17 cellular contexts compared by ENCODE assay signal in genomic region chr5:78592735-78593386, GRCh38. TPM values are rescaled to one million over a fixed set of nuclear protein-coding genes. Genes with fewer than 3 reads are reported as not detected.
DNase-seq lines count a peak whose midpoint lies in the region; ATAC-seq and TF ChIP-seq lines count a peak whose summit lies in the region.
"Had no signal": no experiment of that assay in that cellular context is flagged by ENCODE, and none has a peak within 500 bp of the region (broad histone marks: within the 10 kb centered on the region; RNA-seq: fewer than 3 reads in every experiment).

No MANE protein-coding gene starts in this region.

- peaks cover 6% of the 10 kb centered on the region for H4K20me1 ChIP-seq in smooth muscle cell (ENCODE audit: low read depth)
- H4K20me1 ChIP-seq: BLaER1 treated with 17β-estradiol and CSF1 and Interleukin-3, amounts not matched to agents 10 nM and 100 nM had no signal

- ATAC-seq in natural killer cell, result no peak
- ATAC-seq: activated CD8-positive, alpha-beta T cell treated with anti-CD3 and anti-CD28 coated beads for 36 hours; left lung had no signal

- H3F3A ChIP-seq in smooth muscle cell (ENCODE audit: low read depth), result peaks cover 36% of the 10 kb centered on the region

- no peaks in the 10 kb centered on the region for H3K27me3 ChIP-seq in smooth muscle cell (ENCODE audit: low read depth)
- H3K27me3 ChIP-seq: BLaER1 treated with 17β-estradiol and CSF1 and Interleukin-3, amounts not matched to agents 10 nM and 100 nM; left lung had no signal

- H3K27me3 Mint-ChIP-seq in chondrocyte (ENCODE audit: low read depth) (no peaks in the 10 kb centered on the region), nephron progenitor cell (ENCODE audit: low read depth, poor library complexity) (no peaks in the 10 kb centered on the region), natural killer cell (ENCODE audit: low read depth in 2 of 2) (peaks cover 9 to 43% of the 10 kb centered on the region in 2 donors)

- H3K4me3 Mint-ChIP-seq in chondrocyte (ENCODE audit: unreplicated experiment) (no peak overlapping the region), nephron progenitor cell (no peak overlapping the region), natural killer cell (no peak overlapping the region)
- H3K4me3 Mint-ChIP-seq: activated CD8-positive, alpha-beta T cell treated with anti-CD3 and anti-CD28 coated beads for 36 hours had no signal

- H3K27ac Mint-ChIP-seq in chondrocyte (ENCODE audit: unreplicated experiment) (peak overlapping the region; percentile 72), nephron progenitor cell (peak overlapping the region; percentile 97), natural killer cell (no peak overlapping the region)
- H3K27ac Mint-ChIP-seq: activated CD8-positive, alpha-beta T cell treated with anti-CD3 and anti-CD28 coated beads for 36 hours; activated T-helper 2 cell treated with anti-CD3 and anti-CD28 coated beads, Interferon-gamma antibody, Interleukin-2, Interleukin-4, amounts not matched to agents 10 μg/mL and 5 μg/mL and 100 μg/mL, durations not matched to agents 14 hours and 24 hours and 36 hours had no signal

- H3K36me3 Mint-ChIP-seq in chondrocyte (ENCODE audit: low read depth) (peaks cover 5% of the 10 kb centered on the region), nephron progenitor cell (ENCODE audit: low read depth) (peaks cover 79% of the 10 kb centered on the region), natural killer cell (no peaks in the 10 kb centered on the region)

- H3K27ac ChIP-seq in smooth muscle cell (ENCODE audit: low read depth), result no peak overlapping the region
- H3K27ac ChIP-seq: left lung, SK-N-MC had no signal

- H3K9ac ChIP-seq in smooth muscle cell (ENCODE audit: low read depth), result no peak overlapping the region
- H3K9ac ChIP-seq: BLaER1 treated with 17β-estradiol and CSF1 and Interleukin-3, amounts not matched to agents 10 nM and 100 nM had no signal

- H3K36me3 ChIP-seq in smooth muscle cell (ENCODE audit: low read depth), result no peaks in the 10 kb centered on the region
- H3K36me3 ChIP-seq: left lung had no signal

- H2AFZ ChIP-seq in smooth muscle cell (ENCODE audit: low read depth), result no peak overlapping the region

- peaks cover 87% of the 10 kb centered on the region for H3K4me1 Mint-ChIP-seq in chondrocyte (ENCODE audit: low read depth)
- H3K4me1 Mint-ChIP-seq in nephron progenitor cell, result peaks cover 71% of the 10 kb centered on the region
- H3K4me1 Mint-ChIP-seq in natural killer cell, result no peaks in the 10 kb centered on the region

- no peaks in the 10 kb centered on the region for H3K9me3 Mint-ChIP-seq in chondrocyte (ENCODE audit: low read depth)
- H3K9me3 Mint-ChIP-seq in nephron progenitor cell, result peaks cover 26% of the 10 kb centered on the region
- no peaks in the 10 kb centered on the region for H3K9me3 Mint-ChIP-seq in natural killer cell
- H3K9me3 Mint-ChIP-seq: activated CD8-positive, alpha-beta T cell treated with anti-CD3 and anti-CD28 coated beads for 36 hours; activated T-helper 2 cell treated with anti-CD3 and anti-CD28 coated beads, Interferon-gamma antibody, Interleukin-2, Interleukin-4, amounts not matched to agents 10 μg/mL and 5 μg/mL and 100 μg/mL, durations not matched to agents 14 hours and 24 hours and 36 hours had no signal

- intact Hi-C loops in natural killer cell (cut with micrococcal nuclease), result no loop called here

- H3K9me3 ChIP-seq in smooth muscle cell (replicated peaks; ENCODE audit: low read depth), result no peaks in the 10 kb centered on the region
- H3K9me3 ChIP-seq: BLaER1 treated with 17β-estradiol and CSF1 and Interleukin-3, amounts not matched to agents 10 nM and 100 nM; left lung had no signal

- DNase-seq in DMS53 treated with DMSO at 0.1 percent for 48 hours (lab: John Stamatoyannopoulos, UW; ENCODE audit: unreplicated experiment) (peak; percentile 44), LHCN-M2 (ENCODE audit: low read depth) (peak; percentile 36), chondrocyte (ENCODE audit: low spot score) (no peak), nephron progenitor cell (no peak), natural killer cell (no peak), smooth muscle cell (lab: John Stamatoyannopoulos, UW; ENCODE audit: unreplicated experiment) (no peak)
- no peak for DNase-seq in activated effector memory CD4-positive, alpha-beta T cell treated with anti-CD3 and anti-CD28 coated beads, Interleukin-2, amount 50 U/mL, for 16 hours
- DNase-seq: activated CD8-positive, alpha-beta T cell treated with anti-CD3 and anti-CD28 coated beads for 36 hours; aorta; DND-41; left lung; NCI-H2171 treated with DMSO at 0.1 percent for 48 hours; NK-92 treated with Interleukin-12 subunit alpha and Interleukin-12 subunit beta, amount 100 ng/mL, for 24 hours; stimulated activated naive CD4-positive, alpha-beta T cell treated with Interleukin-2 at 50 U/mL for 16 hours had no signal

- TF ChIP-seq CTCF in chondrocyte (IDR thresholded peaks at IDR 0.05), result no peak
- TF ChIP-seq CTCF in nephron progenitor cell (IDR thresholded peaks at IDR 0.05), result no peak
- TF ChIP-seq CTCF in natural killer cell (IDR thresholded peaks at IDR 0.05), result no peak
- TF ChIP-seq CTCF in smooth muscle cell (IDR thresholded peaks at IDR 0.05; ENCODE audit: borderline replicate concordance, insufficient read depth, poor library complexity, severe bottlenecking), result no peak

- H3K79me2 ChIP-seq in smooth muscle cell (ENCODE audit: low read depth), result peaks cover 46% of the 10 kb centered on the region

- H3K4me3 ChIP-seq in smooth muscle cell, result no peak overlapping the region
- H3K4me3 ChIP-seq: BLaER1 treated with 17β-estradiol and CSF1 and Interleukin-3, amounts not matched to agents 10 nM and 100 nM; left lung; SK-N-MC had no signal

- H3K4me1 ChIP-seq in smooth muscle cell (ENCODE audit: low read depth), result peaks cover 20% of the 10 kb centered on the region

- WGBS in smooth muscle cell (ENCODE audit: low lambda C conversion rate), result 85% methylated on average over 7 of the region's 7 CpGs

- no peak overlapping the region for H3K4me2 ChIP-seq in smooth muscle cell

RNA-seq across cellular contexts. Expression of gene LHFPL2, which starts 55.7 kb away (rescaled TPM):
- total RNA-seq in LHCN-M2 (2014; rRNA removed), result 97.3 and 104 TPM in 2 replicates
- 26.3 TPM for polyA plus RNA-seq in LHCN-M2 (2012)
- 45.4 to 49.6 TPM (median 49.4 TPM) in 3 replicates for total RNA-seq in chondrocyte
- total RNA-seq in natural killer cell, result 1 to 10 TPM in 1 of 3 donors, under 1 TPM in 2; 0.85 to 1.9 (median 1.00) TPM
- total RNA-seq in smooth muscle cell, result 18.6 and 18.8 TPM in 2 replicates
- 10.5 and 13.4 TPM in 2 replicates for polyA plus RNA-seq in smooth muscle cell

Comparison
In these comparisons a context has a peak if more than half of its experiments do, and no peak if none do; other contexts are left out.
1. DNase-seq: peak in DMS53 treated with DMSO at 0.1 percent for 48 hours (single experiment) and LHCN-M2 (single experiment); none in chondrocyte (single experiment), nephron progenitor cell (single experiment), natural killer cell (single experiment), smooth muscle cell (single experiment) and activated effector memory CD4-positive, alpha-beta T cell treated with anti-CD3 and anti-CD28 coated beads, Interleukin-2, amount 50 U/mL, for 16 hours (single experiment).
2. H3K27ac Mint-ChIP-seq: peak in chondrocyte (single experiment) and nephron progenitor cell (single experiment); none in natural killer cell (0 of 2).